In genomic region chr7:35906191-35906908, GRCh38 we compare ENCODE assay signal across 8 cellular contexts.
A peak's percentile ranks its signal among the peaks of the same experiment; 100 is the strongest.
DNase-seq lines count a peak whose midpoint lies in the region; ATAC-seq and TF ChIP-seq lines count a peak whose summit lies in the region.

No MANE protein-coding gene starts in this region.

- H3K36me3 Mint-ChIP-seq in HFFc6 (ENCODE audit: low read depth) = peaks cover 7% of the 10 kb centered on the region; the same call in 1 of the 2 replicates

- intact Hi-C loops in Right ventricle myocardium superior (cut with DNase I) = loop anchor here (2.0 kb wide), 1 partner anchor 202 kb away; no protein-coding TSS in a partner anchor

- TF ChIP-seq CTCF in GM06990 (IDR thresholded peaks at IDR 0.05; ENCODE audit: insufficient read depth, low read length, poor library complexity, severe bottlenecking) = peak; percentile 79
- TF ChIP-seq CTCF in HFFc6 (IDR thresholded peaks at IDR 0.05) = peak; percentile 97

- H3K27me3 Mint-ChIP-seq in HFFc6 (ENCODE audit: insufficient read depth) = no peaks in the 10 kb centered on the region; the same call in 1 of the 2 replicates

- no peak overlapping the region for H3K4me3 ChIP-seq in GM06990 (replicated peaks; ENCODE audit: low read depth, low read length)

- no peak overlapping the region for H3K4me3 Mint-ChIP-seq in HFFc6

- peak; percentile 93 for ATAC-seq in Right ventricle myocardium superior (ENCODE audit: poor library complexity)

- peak overlapping the region; percentile 31; the same call in 1 of the 2 replicates for H3K27ac Mint-ChIP-seq in HFFc6

- H3K36me3 ChIP-seq in GM06990 (ENCODE audit: control insufficient read depth, insufficient read depth, low read length) = peaks cover 2% of the 10 kb centered on the region; the same call in 1 of the 2 replicates

- peaks cover 17% of the 10 kb centered on the region for H3K4me1 Mint-ChIP-seq in HFFc6 (ENCODE audit: low read depth)

- no peaks in the 10 kb centered on the region for H3K27me3 ChIP-seq in GM06990 (replicated peaks; ENCODE audit: control insufficient read depth, insufficient read depth, low read length)

- H3K9me3 Mint-ChIP-seq in HFFc6 = no peaks in the 10 kb centered on the region

- DNase-seq in GM06990 (ENCODE audit: extremely low read depth, insufficient read length) (peak; percentile 48), HFFc6 (peak; percentile 73), NCI-H1092 treated with DMSO at 0.1 percent for 48 hours (lab: John Stamatoyannopoulos, UW) (peak; percentile 78), SKM-1 (lab: John Stamatoyannopoulos, UW; ENCODE audit: unreplicated experiment) (peak; percentile 28), Right ventricle myocardium superior (no peak), pulmonary artery endothelial cell (ENCODE audit: low read depth, low spot score) (peak; percentile 58), NCI-H128 (lab: John Stamatoyannopoulos, UW; ENCODE audit: unreplicated experiment) (no peak)
- DNase-seq in activated naive CD8-positive, alpha-beta T cell treated with anti-CD3 and anti-CD28 coated beads, Interleukin-2, amount 50 U/mL, for 16 hours (ENCODE audit: low read depth, low spot score) = peak; percentile 36

Comparison
In these comparisons a context has a peak if more than half of its experiments do, and no peak if none do; other contexts are left out.
1. DNase-seq: peak in GM06990 (single experiment), HFFc6 (single experiment), NCI-H1092 treated with DMSO at 0.1 percent for 48 hours (single experiment), SKM-1 (single experiment), activated naive CD8-positive, alpha-beta T cell treated with anti-CD3 and anti-CD28 coated beads, Interleukin-2, amount 50 U/mL, for 16 hours (single experiment) and pulmonary artery endothelial cell (single experiment); none in Right ventricle myocardium superior (single experiment) and NCI-H128 (single experiment).